25 cellular contexts compared by ENCODE assay signal in genomic region chr2:127022817-127023216, GRCh38.
"Had no signal": no experiment of that assay in that cellular context is flagged by ENCODE, and none has a peak within 500 bp of the region (broad histone marks: within the 10 kb centered on the region; RNA-seq: fewer than 3 reads in every experiment).

No MANE protein-coding gene starts in this region.

- H3K36me3 ChIP-seq: colonic mucosa, neural progenitor cell, prostate gland, right atrium auricular region, sigmoid colon, tibial artery had no signal

- H3K4me2 ChIP-seq: neural progenitor cell had no signal

- H3K36me3 Mint-ChIP-seq: immature natural killer cell; memory B cell; mesothelial cell of epicardium; naive B cell; natural killer cell treated with Interleukin-12 subunit alpha and Interleukin-12 subunit beta and Interleukin-15 and Interleukin-18, amount 100 ng/mL, for 72 hours; neural progenitor cell; stimulated activated memory B cell treated with anti-CD40 and anti-IgM and Interleukin-4, amounts not matched to agents 10 μg/mL and 1 μg/mL and 100 μg/mL, for 72 hours; type B pancreatic cell had no signal

- H3K4me1 ChIP-seq: prostate gland, testis had no signal

- H3K9me3 ChIP-seq: colonic mucosa, mucosa of descending colon, prostate gland, testis, tibial artery had no signal

- H3K9me3 Mint-ChIP-seq: effector memory CD8-positive, alpha-beta T cell; mesothelial cell of epicardium; natural killer cell treated with Interleukin-12 subunit alpha and Interleukin-12 subunit beta and Interleukin-15 and Interleukin-18, amount 100 ng/mL, for 72 hours; type B pancreatic cell had no signal

- H3K4me3 ChIP-seq: colonic mucosa, lung, mucosa of descending colon, neural progenitor cell, prostate gland, right atrium auricular region, sigmoid colon, testis, tibial artery had no signal

- H3K4me3 Mint-ChIP-seq: effector memory CD8-positive, alpha-beta T cell; immature natural killer cell; memory B cell; mesothelial cell of epicardium; natural killer cell treated with Interleukin-12 subunit alpha and Interleukin-12 subunit beta and Interleukin-15 and Interleukin-18, amount 100 ng/mL, for 72 hours; neural progenitor cell; stimulated activated memory B cell treated with anti-CD40 and anti-IgM and Interleukin-4, amounts not matched to agents 10 μg/mL and 1 μg/mL and 100 μg/mL, for 72 hours; type B pancreatic cell had no signal

- DNase-seq: colonic mucosa; dermis blood vessel endothelial cell; effector memory CD8-positive, alpha-beta T cell; erythroblast; hypothalamus; immature natural killer cell; islet precursor cell; mucosa of descending colon; naive B cell; sigmoid colon; stimulated activated CD4-positive, alpha-beta T cell treated with anti-CD3 and anti-CD28 coated beads, Interleukin-2, amount 100 ng/mL, for 24 hours; stimulated activated CD4-positive, alpha-beta T cell treated with anti-CD3 and anti-CD28 coated beads, Interleukin-4, amount 100 ng/mL, for 24 hours; stimulated activated naive CD8-positive, alpha-beta T cell treated with anti-CD3 and anti-CD28 coated beads, Interleukin-15, Interleukin-2, amounts not matched to agents 100 U/mL and 50 U/mL, for 24 hours; substantia nigra; testis; tibial artery had no signal

- H3K27ac Mint-ChIP-seq: effector memory CD8-positive, alpha-beta T cell; immature natural killer cell; memory B cell; mesothelial cell of epicardium; naive B cell; natural killer cell treated with Interleukin-12 subunit alpha and Interleukin-12 subunit beta and Interleukin-15 and Interleukin-18, amount 100 ng/mL, for 72 hours; neural progenitor cell; stimulated activated memory B cell treated with anti-CD40 and anti-IgM and Interleukin-4, amounts not matched to agents 10 μg/mL and 1 μg/mL and 100 μg/mL, for 72 hours; type B pancreatic cell had no signal

- H3K27me3 ChIP-seq: colonic mucosa, neural progenitor cell, testis had no signal

- H3K27ac ChIP-seq: colonic mucosa, neural progenitor cell, prostate gland, right atrium auricular region, sigmoid colon, testis, tibial artery had no signal
